Comparison of ENCODE assay signal across 31 cellular contexts in genomic region chr1:39626646-39627045, GRCh38. TPM values are rescaled to one million over a fixed set of nuclear protein-coding genes. Genes with fewer than 3 reads are reported as not detected.
DNase-seq lines count a peak whose midpoint lies in the region; ATAC-seq and TF ChIP-seq lines count a peak whose summit lies in the region.
"Had no signal": no experiment of that assay in that cellular context is flagged by ENCODE, and none has a peak within 500 bp of the region (broad histone marks: within the 10 kb centered on the region; RNA-seq: fewer than 3 reads in every experiment).

No MANE protein-coding gene starts in this region.

- no peaks in the 10 kb centered on the region for H3K9me3 Mint-ChIP-seq in nephron progenitor cell
- H3K9me3 Mint-ChIP-seq: activated naive CD4-positive, alpha-beta T cell treated with anti-CD3 and anti-CD28 coated beads for 36 hours; activated T-helper 1 cell treated with anti-CD3 and anti-CD28 coated beads, Interleukin-12 subunit alpha, Interleukin-12 subunit beta, Interleukin-2, Interleukin-4 antibody, amounts not matched to agents 30 ng/mL and 10 ng/mL and 1 ng/mL, durations not matched to agents 14 hours and 24 hours and 36 hours; CD4-positive, CD25-positive, alpha-beta regulatory T cell; naive B cell; WTC11 had no signal

- no peak for DNase-seq in heart left ventricle
- no peak for DNase-seq in Right ventricle myocardium inferior (ENCODE audit: missing footprints)
- no peak for DNase-seq in esophagus muscularis mucosa (ENCODE audit: extremely low spot score)
- DNase-seq in prostate gland (ENCODE audit: low spot score), result no peak
- DNase-seq in upper lobe of left lung, result peak in 1 of 2 donors; percentile 52
- DNase-seq in nephron progenitor cell, result no peak
- no peak for DNase-seq in putamen (ENCODE audit: low spot score)
- DNase-seq: 8988T; activated CD4-positive, alpha-beta T cell treated with anti-CD3 and anti-CD28 coated beads, Interleukin-2, amount 50 U/mL, for 4 hours; activated naive CD4-positive, alpha-beta T cell treated with anti-CD3 and anti-CD28 coated beads for 36 hours; amniotic stem cell; CD4-positive, CD25-positive, alpha-beta regulatory T cell; Kasumi-1; mesendoderm; MV-4-11; naive B cell; NCI-H1436 treated with DMSO at 0.1 percent for 48 hours; NCI-H345; occipital lobe; SIG-M5; stimulated activated CD4-positive, alpha-beta T cell treated with anti-CD3 and anti-CD28 coated beads, Interleukin-2, amount 100 ng/mL, for 48 hours; T1000 had no signal

- H3K4me3 ChIP-seq in heart left ventricle (no peak overlapping the region), esophagus muscularis mucosa (no peak overlapping the region), prostate gland (no peak overlapping the region), upper lobe of left lung (no peak overlapping the region)
- H3K4me3 ChIP-seq: GM23338 had no signal

- 79 to 87% (median 83%) methylated on average over 15 to 16 of the region's 16 CpGs for WGBS in heart left ventricle, 4 donors
- 92% methylated on average over 10 of the region's 16 CpGs for WGBS in esophagus muscularis mucosa
- WGBS in prostate gland, result 65% methylated on average over 14 of the region's 16 CpGs
- WGBS in upper lobe of left lung, 2 donors, result 85 to 86% methylated on average over 16 of the region's 16 CpGs

- H3K36me3 Mint-ChIP-seq in nephron progenitor cell (ENCODE audit: low read depth), result peaks cover 52% of the 10 kb centered on the region
- H3K36me3 Mint-ChIP-seq: CD4-positive, CD25-positive, alpha-beta regulatory T cell; naive B cell; WTC11 had no signal

- TF ChIP-seq POLR2A in heart left ventricle (IDR thresholded peaks at IDR 0.05), result no peak
- TF ChIP-seq POLR2A in esophagus muscularis mucosa (IDR thresholded peaks at IDR 0.05; ENCODE audit: low read depth), result no peak
- no peak for TF ChIP-seq POLR2A in prostate gland (IDR thresholded peaks at IDR 0.05)
- TF ChIP-seq POLR2A in upper lobe of left lung (IDR thresholded peaks at IDR 0.05), result no peak

- intact Hi-C loops in heart left ventricle (cut with DNase I), result no loop called here
- intact Hi-C loops in Right ventricle myocardium inferior (cut with DNase I), result no loop called here
- intact Hi-C loops in esophagus muscularis mucosa (cut with DNase I), result no loop called here
- intact Hi-C loops in prostate gland (cut with DNase I), result no loop called here

- H3K4me3 Mint-ChIP-seq in nephron progenitor cell, result no peak overlapping the region
- H3K4me3 Mint-ChIP-seq: activated naive CD4-positive, alpha-beta T cell treated with anti-CD3 and anti-CD28 coated beads for 36 hours; activated T-helper 1 cell treated with anti-CD3 and anti-CD28 coated beads, Interleukin-12 subunit alpha, Interleukin-12 subunit beta, Interleukin-2, Interleukin-4 antibody, amounts not matched to agents 30 ng/mL and 10 ng/mL and 1 ng/mL, durations not matched to agents 14 hours and 24 hours and 36 hours; GM23338; naive B cell; WTC11 had no signal

- no peak overlapping the region for H3K27ac Mint-ChIP-seq in nephron progenitor cell
- H3K27ac Mint-ChIP-seq: activated naive CD4-positive, alpha-beta T cell treated with anti-CD3 and anti-CD28 coated beads for 36 hours; activated T-helper 1 cell treated with anti-CD3 and anti-CD28 coated beads, Interleukin-12 subunit alpha, Interleukin-12 subunit beta, Interleukin-2, Interleukin-4 antibody, amounts not matched to agents 30 ng/mL and 10 ng/mL and 1 ng/mL, durations not matched to agents 14 hours and 24 hours and 36 hours; CD4-positive, CD25-positive, alpha-beta regulatory T cell; GM23338; WTC11 had no signal

- H3K4me1 Mint-ChIP-seq in nephron progenitor cell, result peaks cover 49% of the 10 kb centered on the region
- H3K4me1 Mint-ChIP-seq: GM23338, naive B cell, WTC11 had no signal

- no peaks in the 10 kb centered on the region for H3K27me3 Mint-ChIP-seq in nephron progenitor cell (ENCODE audit: low read depth, poor library complexity)

- H3K36me3 ChIP-seq in heart left ventricle, result peaks cover 0 to 57% (median 21%) of the 10 kb centered on the region in 9 donors
- peaks cover 0 to 34% (median 10%) of the 10 kb centered on the region in 4 donors for H3K36me3 ChIP-seq in esophagus muscularis mucosa
- no peaks in the 10 kb centered on the region for H3K36me3 ChIP-seq in prostate gland
- peaks cover 0 to 40% (median 3%) of the 10 kb centered on the region in 4 donors for H3K36me3 ChIP-seq in upper lobe of left lung

- peaks cover 0 to 68% (median 43%) of the 10 kb centered on the region in 12 donors for H3K4me1 ChIP-seq in heart left ventricle
- peaks cover 16 to 32% (median 29%) of the 10 kb centered on the region in 4 donors for H3K4me1 ChIP-seq in esophagus muscularis mucosa
- no peaks in the 10 kb centered on the region for H3K4me1 ChIP-seq in prostate gland (replicated peaks)
- peaks cover 4 to 12% (median 7%) of the 10 kb centered on the region in 4 donors for H3K4me1 ChIP-seq in upper lobe of left lung

- TF ChIP-seq CTCF in heart left ventricle (IDR thresholded peaks at IDR 0.05) (no peak), esophagus muscularis mucosa (IDR thresholded peaks at IDR 0.05) (no peak), prostate gland (IDR thresholded peaks at IDR 0.05) (no peak), upper lobe of left lung (IDR thresholded peaks at IDR 0.05) (no peak), nephron progenitor cell (IDR thresholded peaks at IDR 0.05) (no peak)

- peak overlapping the region; percentile 52 to 93 (median 80) for H3K27ac ChIP-seq in heart left ventricle
- peak overlapping the region; percentile 21 to 63 (median 60) for H3K27ac ChIP-seq in esophagus muscularis mucosa (replicated peaks in 1 of 4)
- peak overlapping the region; percentile 42 to 59 for H3K27ac ChIP-seq in prostate gland
- H3K27ac ChIP-seq in upper lobe of left lung, result peak overlapping the region; percentile 59 to 76 (median 70)

- no peak for ATAC-seq in heart left ventricle
- no peak for ATAC-seq in Right ventricle myocardium inferior
- ATAC-seq in upper lobe of left lung (ENCODE audit: low FRiP score in 2 of 2), result no peak
- ATAC-seq in GM21576 (IDR thresholded peaks at IDR 0.05; ENCODE audit: unreplicated experiment), result no peak
- ATAC-seq: Panc1, WTC11 had no signal

- no peak for TF ChIP-seq EP300 in esophagus muscularis mucosa (IDR thresholded peaks at IDR 0.05)
- no peak for TF ChIP-seq EP300 in upper lobe of left lung (IDR thresholded peaks at IDR 0.05)

- H3K9me3 ChIP-seq in heart left ventricle (no peaks in the 10 kb centered on the region), esophagus muscularis mucosa (no peaks in the 10 kb centered on the region), prostate gland (no peaks in the 10 kb centered on the region), upper lobe of left lung (no peaks in the 10 kb centered on the region)

- H3K27me3 ChIP-seq in heart left ventricle (no peaks in the 10 kb centered on the region), esophagus muscularis mucosa (no peaks in the 10 kb centered on the region), prostate gland (replicated peaks; ENCODE audit: insufficient read depth) (no peaks in the 10 kb centered on the region), upper lobe of left lung (no peaks in the 10 kb centered on the region)

RNA-seq across cellular contexts. Expression of gene HEYL, which starts 12.8 kb away (rescaled TPM):
- total RNA-seq in heart left ventricle (10 to 100 TPM in 7 of 9 donors, 1 to 10 TPM in 2; 7.0 to 35.2 (median 18.8) TPM), Right ventricle myocardium inferior (19.8 TPM), esophagus muscularis mucosa (1 to 10 TPM; 5.6 to 8.8 (median 8.4) TPM), prostate gland (10 to 100 TPM in 1 of 2 donors, 1 to 10 TPM in 1; 2.6 to 51.9 TPM), upper lobe of left lung (10 to 100 TPM in 5 of 6 donors, 1 to 10 TPM in 1; 3.8 to 31.9 (median 15.5) TPM)
- 10 to 100 TPM; 10.6 to 23.3 TPM for polyA plus RNA-seq in heart left ventricle
- total RNA-seq: bronchial epithelial cell, Daoy had no signal
- polyA plus RNA-seq: CD4-positive, CD25-positive, alpha-beta regulatory T cell; keratinocyte had no signal

RNA-seq across cellular contexts. Expression of gene NT5C1A, which starts 45.3 kb away (rescaled TPM):
- total RNA-seq in heart left ventricle (10 to 100 TPM in 8 of 9 donors, 1 to 10 TPM in 1; 3.3 to 46.6 (median 23.8) TPM), Right ventricle myocardium inferior (31.3 TPM), esophagus muscularis mucosa (under 1 TPM in 1 of 4 donors, not detected in 3; 0.26 TPM), prostate gland (under 1 TPM in 1 of 2 donors, not detected in 1; 0.91 TPM), upper lobe of left lung (1 to 10 TPM in 3 of 6 donors, under 1 TPM in 1, not detected in 2; 0.37 to 5.5 (median 2.6) TPM)
- polyA plus RNA-seq in heart left ventricle, result 1 to 10 TPM; 2.0 to 2.2 TPM
- total RNA-seq: activated naive CD4-positive, alpha-beta T cell treated with anti-CD3 and anti-CD28 coated beads for 36 hours; bronchial epithelial cell; Daoy; GM23338; subcutaneous adipose tissue; WTC11 had no signal
- polyA plus RNA-seq: GM23338, keratinocyte had no signal

RNA-seq across cellular contexts. Expression of gene PABPC4, which starts 50.1 kb away (rescaled TPM):
- total RNA-seq in heart left ventricle (100 to 1,000 TPM; 193 to 283 (median 236) TPM), Right ventricle myocardium inferior (196 TPM), esophagus muscularis mucosa (100 to 1,000 TPM in 3 of 4 donors, 10 to 100 TPM in 1; 91.8 to 158 (median 147) TPM), prostate gland (100 to 1,000 TPM in 1 of 2 donors, 10 to 100 TPM in 1; 71.4 to 345 TPM), upper lobe of left lung (100 to 1,000 TPM; 121 to 225 (median 195) TPM)
- 100 to 1,000 TPM; 146 to 190 TPM for polyA plus RNA-seq in heart left ventricle
